8 cellular contexts compared by ENCODE assay signal in the genomic region with DNA sequence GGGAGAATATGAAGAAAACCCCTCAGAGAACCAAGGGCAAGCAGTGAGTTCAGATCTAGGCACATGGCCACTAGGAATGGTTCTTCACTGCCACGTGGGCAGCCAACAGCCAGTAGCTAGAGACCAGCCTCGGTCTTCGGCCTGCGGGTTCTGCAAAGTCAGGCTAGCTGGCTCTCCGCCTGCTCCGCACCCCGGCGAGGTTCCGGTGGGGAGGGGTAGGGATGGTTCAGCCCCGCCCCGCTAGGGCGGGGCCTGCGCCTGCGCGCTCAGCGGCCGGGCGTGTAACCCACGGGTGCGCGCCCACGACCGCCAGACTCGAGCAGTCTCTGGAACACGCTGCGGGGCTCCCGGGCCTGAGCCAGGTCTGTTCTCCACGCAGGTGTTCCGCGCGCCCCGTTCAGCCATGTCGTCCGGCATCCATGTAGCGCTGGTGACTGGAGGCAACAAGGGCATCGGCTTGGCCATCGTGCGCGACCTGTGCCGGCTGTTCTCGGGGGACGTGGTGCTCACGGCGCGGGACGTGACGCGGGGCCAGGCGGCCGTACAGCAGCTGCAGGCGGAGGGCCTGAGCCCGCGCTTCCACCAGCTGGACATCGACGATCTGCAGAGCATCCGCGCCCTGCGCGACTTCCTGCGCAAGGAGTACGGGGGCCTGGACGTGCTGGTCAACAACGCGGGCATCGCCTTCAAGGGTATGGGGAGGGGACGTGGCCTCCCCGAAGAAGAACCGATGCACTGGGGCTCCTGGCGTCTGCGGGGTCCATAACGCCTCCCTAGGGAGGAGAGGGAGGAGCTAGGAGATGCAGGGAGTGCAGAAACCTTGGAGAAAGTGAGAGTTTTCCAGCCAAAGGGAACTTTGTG. TPM values are rescaled to one million over a fixed set of nuclear protein-coding genes. Genes with fewer than 3 reads are reported as not detected.
DNase-seq lines count a peak whose midpoint lies in the region; ATAC-seq and TF ChIP-seq lines count a peak whose summit lies in the region.

A gene (plus strand): TSS at position 312 of the 861 bp plus-strand sequence. CDS start 92 bp downstream, at position 404.

- H3K4me3 Mint-ChIP-seq in endodermal cell, result peak within 1 kb of the TSS; percentile 71

- H3K36me3 ChIP-seq in endodermal cell (ENCODE audit: control insufficient read depth, insufficient read depth, low read length), result no peaks in the 10 kb centered on the region
- no peaks in the 10 kb centered on the region for H3K36me3 ChIP-seq in mesendoderm (ENCODE audit: control insufficient read depth, insufficient read depth, low read length)

- TF ChIP-seq CTCF in C4-2B (conservative IDR thresholded peaks at IDR 0.05), result no peak
- no peak for TF ChIP-seq CTCF in endodermal cell (conservative IDR thresholded peaks at IDR 0.05)

- peaks cover 10% of the 10 kb centered on the region for H3K36me3 Mint-ChIP-seq in endodermal cell (ENCODE audit: low read depth)

- peak within 1 kb of the TSS; percentile 84 for H3K4me3 ChIP-seq in endodermal cell (ENCODE audit: low read length)
- H3K4me3 ChIP-seq in mesendoderm (ENCODE audit: low read length), result peak within 1 kb of the TSS; percentile 61

- H2BK120ac ChIP-seq in mesendoderm (ENCODE audit: low read depth, low read length), result no peak within 1 kb of the TSS

- no peak within 1 kb of the TSS for H3K23ac ChIP-seq in mesendoderm (ENCODE audit: low read length)

- H4K5ac ChIP-seq in mesendoderm (ENCODE audit: low read length), result no peak within 1 kb of the TSS

- WGBS in endodermal cell (ENCODE audit: insufficient coverage in 1 of 2, insufficient read length in 1 of 2), 2 experiments, result 15 to 20% methylated on average over 31 to 71 of the region's 71 CpGs
- WGBS in mesendoderm (ENCODE audit: extremely low coverage, insufficient coverage, low lambda C conversion rate), result no CpG with 5 or more reads among the region's 71 CpGs

- H3K79me2 ChIP-seq in mesendoderm (ENCODE audit: control insufficient read depth, insufficient read depth, low read length), result peaks cover 1% of the 10 kb centered on the region

- no peak within 1 kb of the TSS for H2BK5ac ChIP-seq in mesendoderm (ENCODE audit: low read length)

- peak; percentile 84 for DNase-seq in HK-2 (ENCODE audit: unreplicated experiment)
- DNase-seq in NK-92 (lab: John Stamatoyannopoulos, UW; ENCODE audit: unreplicated experiment), result peak; percentile 15
- DNase-seq in activated CD8-positive, alpha-beta memory T cell treated with anti-CD3 and anti-CD28 coated beads, Interleukin-2, amount 50 U/mL, for 24 hours (ENCODE audit: extremely low read depth), result peak; percentile 58
- peak; percentile 91 for DNase-seq in endodermal cell
- peak; percentile 85 for DNase-seq in mesendoderm
- peak; percentile 83 for DNase-seq in stimulated activated CD8-positive, alpha-beta memory T cell treated with anti-CD3 and anti-CD28 coated beads, Interleukin-12 subunit alpha, Interleukin-12 subunit beta, amount 100 ng/mL, for 4 hours (ENCODE audit: low read depth)

- peaks cover 25% of the 10 kb centered on the region for H3K9me3 ChIP-seq in endodermal cell (ENCODE audit: control insufficient read depth, low read length)

- H3K18ac ChIP-seq in mesendoderm (ENCODE audit: low read length), result no peak within 1 kb of the TSS

- H2BK15ac ChIP-seq in mesendoderm (replicated peaks; ENCODE audit: low read depth), result no peak within 1 kb of the TSS

- no peak within 1 kb of the TSS for H4K8ac ChIP-seq in mesendoderm (ENCODE audit: low read depth, low read length)

- no peak within 1 kb of the TSS for H3K4ac ChIP-seq in mesendoderm (ENCODE audit: low read depth, low read length)

- H3K4me2 ChIP-seq in mesendoderm (ENCODE audit: low read length), result peak within 1 kb of the TSS; percentile 51

- peaks cover 11% of the 10 kb centered on the region for H3K27me3 Mint-ChIP-seq in endodermal cell (ENCODE audit: insufficient read depth)

- H3K27me3 ChIP-seq in endodermal cell (ENCODE audit: control insufficient read depth, insufficient read depth, low read length, poor library complexity, severe bottlenecking), result no peaks in the 10 kb centered on the region
- H3K27me3 ChIP-seq in mesendoderm (ENCODE audit: insufficient read depth, low read length, poor library complexity), result no peaks in the 10 kb centered on the region

- peaks cover 18% of the 10 kb centered on the region for H3K9me3 Mint-ChIP-seq in endodermal cell

- no peak within 1 kb of the TSS for H2AK5ac ChIP-seq in mesendoderm (ENCODE audit: low read length)

- H3K9ac ChIP-seq in endodermal cell (ENCODE audit: extremely low read depth, low read length, poor library complexity, severe bottlenecking) (no peak within 1 kb of the TSS), mesendoderm (ENCODE audit: low read length) (peak within 1 kb of the TSS; percentile 73)

- H3K27ac ChIP-seq in C4-2B, result peak within 1 kb of the TSS; percentile 91
- no peak within 1 kb of the TSS for H3K27ac ChIP-seq in endodermal cell (ENCODE audit: low read depth, low read length)
- H3K27ac ChIP-seq in mesendoderm (ENCODE audit: low read depth, low read length), result no peak within 1 kb of the TSS

- H3K56ac ChIP-seq in mesendoderm (ENCODE audit: low read length), result peak within 1 kb of the TSS; percentile 90

- no peak within 1 kb of the TSS for H3K27ac Mint-ChIP-seq in endodermal cell

- peaks cover 4% of the 10 kb centered on the region for H3K4me1 ChIP-seq in endodermal cell (ENCODE audit: control insufficient read depth, insufficient read depth, low read length)
- H3K4me1 ChIP-seq in mesendoderm (ENCODE audit: control insufficient read depth, low read depth, low read length), result no peaks in the 10 kb centered on the region

- peak; percentile 92 for ATAC-seq in GM19452 (IDR thresholded peaks at IDR 0.05; ENCODE audit: unreplicated experiment)

- H3K4me1 Mint-ChIP-seq in endodermal cell, result peaks cover 15% of the 10 kb centered on the region

- no peaks in the 10 kb centered on the region for H3K79me1 ChIP-seq in mesendoderm (ENCODE audit: low read length)

RNA-seq across cellular contexts. Expression of the gene that starts here (rescaled TPM):
- total RNA-seq in endodermal cell, result 10 to 100 TPM in 1 of 2 donors, under 1 TPM in 1; 0.40 to 15.1 TPM
- 35.6 TPM for polyA plus RNA-seq in endodermal cell (2013, experiment 1 of 2)
- polyA plus RNA-seq in endodermal cell (2013, experiment 2 of 2), result 31.5 TPM
- 22.3 TPM for polyA plus RNA-seq in mesendoderm (2013, experiment 1 of 2)
- polyA plus RNA-seq in mesendoderm (2013, experiment 2 of 2), result 22.2 TPM

Comparison
In these comparisons a context has a peak if more than half of its experiments do, and no peak if none do; other contexts are left out.
1. DNase-seq: peak in every context shown above with its lines; median percentile 91 in endodermal cell; 85 in mesendoderm; 84 in HK-2; 83 in stimulated activated CD8-positive, alpha-beta memory T cell treated with anti-CD3 and anti-CD28 coated beads, Interleukin-12 subunit alpha, Interleukin-12 subunit beta, amount 100 ng/mL, for 4 hours; 58 in activated CD8-positive, alpha-beta memory T cell treated with anti-CD3 and anti-CD28 coated beads, Interleukin-2, amount 50 U/mL, for 24 hours; 15 in NK-92.